28 cellular contexts compared by ENCODE assay signal in genomic region chr11:1554981-1555712, GRCh38. TPM values are rescaled to one million over a fixed set of nuclear protein-coding genes. Genes with fewer than 3 reads are reported as not detected.
DNase-seq lines count a peak whose midpoint lies in the region; ATAC-seq and TF ChIP-seq lines count a peak whose summit lies in the region.
"Had no signal": no experiment of that assay in that cellular context is flagged by ENCODE, and none has a peak within 500 bp of the region (broad histone marks: within the 10 kb centered on the region; RNA-seq: fewer than 3 reads in every experiment).

No MANE protein-coding gene starts in this region.

- TF ChIP-seq POLR2A in heart left ventricle (IDR thresholded peaks at IDR 0.05), result no peak

- H3K9me3 ChIP-seq in heart left ventricle (no peaks in the 10 kb centered on the region), mucosa of stomach (ENCODE audit: control insufficient read depth, low read length) (no peaks in the 10 kb centered on the region)
- H3K9me3 ChIP-seq: BE2C, MG63 had no signal

- H3K36me3 ChIP-seq in heart left ventricle, result peaks cover 0 to 20% (median 17%) of the 10 kb centered on the region in 9 donors
- H3K36me3 ChIP-seq in mucosa of stomach (ENCODE audit: control insufficient read depth, insufficient read depth, low read length), result no peaks in the 10 kb centered on the region
- H3K36me3 ChIP-seq: BE2C had no signal

- DNase-seq in heart left ventricle (peak in 3 of 5 donors; percentile 21 to 51 (median 28)), left cardiac atrium (no peak), ecto neural progenitor cell (ENCODE audit: low spot score) (peak; percentile 46), NCI-H2107 treated with DMSO at 0.1 percent for 48 hours (lab: John Stamatoyannopoulos, UW; ENCODE audit: unreplicated experiment) (no peak)
- DNase-seq in activated CD4-positive, CD25-positive, alpha-beta regulatory T cell treated with anti-CD3 and anti-CD28 coated beads, Interleukin-2, amount 50 U/mL, for 72 hours, result no peak
- DNase-seq: activated CD4-positive, alpha-beta memory T cell treated with anti-CD3 and anti-CD28 coated beads for 36 hours; activated CD4-positive, CD25-positive, alpha-beta regulatory T cell; activated CD8-positive, alpha-beta memory T cell treated with anti-CD3 and anti-CD28 coated beads, Interleukin-2, amount 50 U/mL, for 48 hours; activated naive CD8-positive, alpha-beta T cell treated with anti-CD3 and anti-CD28 coated beads for 36 hours; BE2C; central memory CD4-positive, alpha-beta T cell; HCEC 1CT; islet precursor cell; KBM-7; MG63; NCI-H1105 treated with DMSO at 0.1 percent for 48 hours; stimulated activated naive CD8-positive, alpha-beta T cell treated with anti-CD3 and anti-CD28 coated beads, Interleukin-15, Interleukin-2, amounts not matched to agents 100 U/mL and 50 U/mL, for 24 hours had no signal

- 74 to 85% (median 82%) methylated on average over 11 to 13 of the region's 13 CpGs for WGBS in heart left ventricle, 4 donors

- ATAC-seq in heart left ventricle (no peak), left cardiac atrium (no peak), GM19395 (IDR thresholded peaks at IDR 0.05; ENCODE audit: unreplicated experiment) (no peak)
- ATAC-seq: stimulated activated naive CD8-positive, alpha-beta T cell treated with anti-CD3 and anti-CD28 coated beads, Interleukin-15, Interleukin-2, amounts not matched to agents 100 U/mL and 50 U/mL, for 24 hours had no signal

- intact Hi-C loops in heart left ventricle (cut with DNase I) (no loop called here), left cardiac atrium (cut with DNase I) (no loop called here)

- H3K27ac ChIP-seq in heart left ventricle, result no peak overlapping the region

- H3K27me3 ChIP-seq in heart left ventricle (no peaks in the 10 kb centered on the region), mucosa of stomach (ENCODE audit: control insufficient read depth, insufficient read depth, low read length) (no peaks in the 10 kb centered on the region)
- H3K27me3 ChIP-seq: BE2C, MG63 had no signal

- H3K4me1 ChIP-seq in heart left ventricle (peaks cover 4 to 66% (median 33%) of the 10 kb centered on the region in 12 donors), mucosa of stomach (ENCODE audit: control insufficient read depth, insufficient read depth, low read length) (peaks cover 38% of the 10 kb centered on the region)
- H3K4me1 ChIP-seq: BE2C had no signal

- no peak overlapping the region for H3K4me3 ChIP-seq in heart left ventricle
- H3K4me3 ChIP-seq in mucosa of stomach (ENCODE audit: low read length), result no peak overlapping the region
- H3K4me3 ChIP-seq: MG63 had no signal

- H3K9ac ChIP-seq in mucosa of stomach (ENCODE audit: low read length), result peak overlapping the region; percentile 8

- no peak for TF ChIP-seq CTCF in heart left ventricle (IDR thresholded peaks at IDR 0.05)

RNA-seq across cellular contexts. Expression of gene DUSP8, which starts 16.9 kb away (rescaled TPM):
- total RNA-seq in heart left ventricle (10 to 100 TPM in 8 of 9 donors, 1 to 10 TPM in 1; 9.8 to 29.9 (median 17.1) TPM), left cardiac atrium (10 to 100 TPM in 1 of 2 donors, 1 to 10 TPM in 1; 9.0 to 21.7 TPM)
- 10 to 100 TPM; 10.9 to 12.8 TPM for polyA plus RNA-seq in heart left ventricle

RNA-seq across cellular contexts. Expression of gene KRTAP5-1, which starts 29.9 kb away (rescaled TPM):
- not detected for total RNA-seq in heart left ventricle
- not detected for polyA plus RNA-seq in heart left ventricle
- not detected for total RNA-seq in left cardiac atrium
- total RNA-seq: activated CD4-positive, alpha-beta memory T cell treated with anti-CD3 and anti-CD28 coated beads for 36 hours; activated naive CD8-positive, alpha-beta T cell treated with anti-CD3 and anti-CD28 coated beads for 36 hours; activated T-helper 2 cell treated with anti-CD3 and anti-CD28 coated beads, Interferon-gamma antibody, Interleukin-2, Interleukin-4, amounts not matched to agents 10 μg/mL and 5 μg/mL and 100 μg/mL, durations not matched to agents 14 hours and 24 hours and 36 hours; astrocyte; endothelial cell of umbilical vein; mononuclear cell; neural crest cell; progenitor cell of endocrine pancreas; RPMI7951; SK-MEL-5 had no signal
- polyA plus RNA-seq: endothelial cell of umbilical vein, thymus had no signal

RNA-seq across cellular contexts. Expression of gene KRTAP5-2, which starts 42.9 kb away (rescaled TPM):
- total RNA-seq in heart left ventricle (not detected), left cardiac atrium (not detected)
- polyA plus RNA-seq in heart left ventricle, result not detected
- total RNA-seq: activated CD4-positive, alpha-beta memory T cell treated with anti-CD3 and anti-CD28 coated beads for 36 hours; activated naive CD8-positive, alpha-beta T cell treated with anti-CD3 and anti-CD28 coated beads for 36 hours; activated T-helper 2 cell treated with anti-CD3 and anti-CD28 coated beads, Interferon-gamma antibody, Interleukin-2, Interleukin-4, amounts not matched to agents 10 μg/mL and 5 μg/mL and 100 μg/mL, durations not matched to agents 14 hours and 24 hours and 36 hours; astrocyte; endothelial cell of umbilical vein; mononuclear cell; neural crest cell; progenitor cell of endocrine pancreas; RPMI7951 had no signal
- polyA plus RNA-seq: endothelial cell of umbilical vein had no signal

RNA-seq across cellular contexts. Expression of gene KRTAP5-3, which starts 53.1 kb away (rescaled TPM):
- total RNA-seq in heart left ventricle (not detected), left cardiac atrium (not detected)
- not detected for polyA plus RNA-seq in heart left ventricle
- total RNA-seq: activated CD4-positive, alpha-beta memory T cell treated with anti-CD3 and anti-CD28 coated beads for 36 hours; activated naive CD8-positive, alpha-beta T cell treated with anti-CD3 and anti-CD28 coated beads for 36 hours; activated T-helper 2 cell treated with anti-CD3 and anti-CD28 coated beads, Interferon-gamma antibody, Interleukin-2, Interleukin-4, amounts not matched to agents 10 μg/mL and 5 μg/mL and 100 μg/mL, durations not matched to agents 14 hours and 24 hours and 36 hours; astrocyte; endothelial cell of umbilical vein; mononuclear cell; neural crest cell; progenitor cell of endocrine pancreas; RPMI7951; SK-MEL-5 had no signal
- polyA plus RNA-seq: endothelial cell of umbilical vein had no signal

Comparison
In these comparisons a context has a peak if more than half of its experiments do, and no peak if none do; other contexts are left out.
1. DNase-seq: peak in heart left ventricle (3 of 5) and ecto neural progenitor cell (single experiment); none in left cardiac atrium (single experiment), NCI-H2107 treated with DMSO at 0.1 percent for 48 hours (single experiment) and activated CD4-positive, CD25-positive, alpha-beta regulatory T cell treated with anti-CD3 and anti-CD28 coated beads, Interleukin-2, amount 50 U/mL, for 72 hours (single experiment).